9 cellular contexts compared by ENCODE assay signal in genomic region chr11:12288212-12288933, GRCh38.
DNase-seq lines count a peak whose midpoint lies in the region; ATAC-seq and TF ChIP-seq lines count a peak whose summit lies in the region.
"Had no signal": no experiment of that assay in that cellular context is flagged by ENCODE, and none has a peak within 500 bp of the region (broad histone marks: within the 10 kb centered on the region; RNA-seq: fewer than 3 reads in every experiment).

No MANE protein-coding gene starts in this region.

- H3K9ac ChIP-seq in stomach smooth muscle (ENCODE audit: low read length in 2 of 2) = peak overlapping the region; percentile 73 to 74

- no peaks in the 10 kb centered on the region for H3K27me3 Mint-ChIP-seq in activated CD8-positive, alpha-beta T cell treated with anti-CD3 and anti-CD28 coated beads, Interleukin-2, amount 10 ng/mL, durations not matched to agents 7 days and 5 days (ENCODE audit: low read depth)

- H3K36me3 Mint-ChIP-seq in activated CD8-positive, alpha-beta T cell treated with anti-CD3 and anti-CD28 coated beads, Interleukin-2, amount 10 ng/mL, durations not matched to agents 7 days and 5 days (ENCODE audit: low read depth) = no peaks in the 10 kb centered on the region

- H3K9me3 ChIP-seq in stomach smooth muscle (ENCODE audit: control insufficient read depth in 2 of 2, low read length in 2 of 2) = no peaks in the 10 kb centered on the region

- no peaks in the 10 kb centered on the region for H3K9me3 Mint-ChIP-seq in activated CD8-positive, alpha-beta T cell treated with anti-CD3 and anti-CD28 coated beads, Interleukin-2, amount 10 ng/mL, durations not matched to agents 7 days and 5 days (ENCODE audit: insufficient read depth)
- H3K9me3 Mint-ChIP-seq: T-helper 1 cell treated with Interleukin-12 subunit alpha and Interleukin-12 subunit beta and Interleukin-4 antibody, amounts not matched to agents 30 μg/mL and 1 μg/mL, for 36 hours had no signal

- no peak for TF ChIP-seq POLR2A in erythroblast (IDR thresholded peaks at IDR 0.05; ENCODE audit: low read length)

- H3K27ac ChIP-seq in stomach smooth muscle (ENCODE audit: low read length) = peak overlapping the region; percentile 95

- ATAC-seq in activated CD8-positive, alpha-beta T cell treated with anti-CD3 and anti-CD28 coated beads, Interleukin-2, amount 10 ng/mL, durations not matched to agents 7 days and 5 days = peak; percentile 42

- CTCF ChIA-PET in HEK293T (lab: Yijun Ruan, JAX) = interaction anchor here (0.6 to 2.0 kb wide), 14 partner anchors 8 to 1102 kb away, joined by 3 to 11 read pairs (median 3); no protein-coding TSS in a partner anchor
- CTCF ChIA-PET in activated CD8-positive, alpha-beta T cell treated with anti-CD3 and anti-CD28 coated beads, Interleukin-2, amount 10 ng/mL, durations not matched to agents 7 days and 5 days (lab: Charles Lee) = interaction anchor here (0.7 to 17.3 kb wide), 25 partner anchors 9 to 775 kb away, joined by 3 to 401 read pairs (median 4); no protein-coding TSS in a partner anchor

- H3K4me1 Mint-ChIP-seq in activated CD8-positive, alpha-beta T cell treated with anti-CD3 and anti-CD28 coated beads, Interleukin-2, amount 10 ng/mL, durations not matched to agents 7 days and 5 days (ENCODE audit: low read depth) = peaks cover 18% of the 10 kb centered on the region

- DNase-seq in CD1c-positive myeloid dendritic cell (ENCODE audit: extremely low spot score) (peak; percentile 70), HEK293T (ENCODE audit: extremely low spot score) (peak; percentile 86), NCI-H526 (lab: John Stamatoyannopoulos, UW) (peak; percentile 91 to 98), erythroblast (lab: John Stamatoyannopoulos, UW) (peak; percentile 44 to 73), mucosa of gallbladder (ENCODE audit: low spot score) (peak; percentile 71), cerebellar nuclear complex (lab: John Stamatoyannopoulos, UW) (no peak)
- DNase-seq in activated CD8-positive, alpha-beta T cell treated with anti-CD3 and anti-CD28 coated beads, Interleukin-2, amount 10 ng/mL, durations not matched to agents 7 days and 5 days = peak; percentile 66

- no peak overlapping the region for H3K4me3 ChIP-seq in stomach smooth muscle (ENCODE audit: low read length in 2 of 2)

- H3K4me3 Mint-ChIP-seq in activated CD8-positive, alpha-beta T cell treated with anti-CD3 and anti-CD28 coated beads, Interleukin-2, amount 10 ng/mL, durations not matched to agents 7 days and 5 days = no peak overlapping the region
- H3K4me3 Mint-ChIP-seq: T-helper 1 cell treated with Interleukin-12 subunit alpha and Interleukin-12 subunit beta and Interleukin-4 antibody, amounts not matched to agents 30 μg/mL and 1 μg/mL, for 36 hours had no signal

- H3K4me1 ChIP-seq in stomach smooth muscle (ENCODE audit: control insufficient read depth, insufficient read depth, low read length) = peaks cover 40% of the 10 kb centered on the region

- no peaks in the 10 kb centered on the region for H3K27me3 ChIP-seq in stomach smooth muscle (ENCODE audit: control insufficient read depth in 1 of 2, insufficient read depth in 2 of 2, low read length in 2 of 2)

- H3K36me3 ChIP-seq in stomach smooth muscle (ENCODE audit: control insufficient read depth in 2 of 2, insufficient read depth in 2 of 2, low read length in 2 of 2) = no peaks in the 10 kb centered on the region

- H3K27ac Mint-ChIP-seq in activated CD8-positive, alpha-beta T cell treated with anti-CD3 and anti-CD28 coated beads, Interleukin-2, amount 10 ng/mL, durations not matched to agents 7 days and 5 days = no peak overlapping the region
- H3K27ac Mint-ChIP-seq: T-helper 1 cell treated with Interleukin-12 subunit alpha and Interleukin-12 subunit beta and Interleukin-4 antibody, amounts not matched to agents 30 μg/mL and 1 μg/mL, for 36 hours had no signal

- POLR2A ChIA-PET in HEK293T (lab: Yijun Ruan, JAX) = no interaction called here
- POLR2A ChIA-PET in activated CD8-positive, alpha-beta T cell treated with anti-CD3 and anti-CD28 coated beads, Interleukin-2, amount 10 ng/mL, durations not matched to agents 7 days and 5 days (lab: Charles Lee) = interaction anchor here (0.7 kb wide), 1 partner anchor 241 kb away, joined by 3 read pairs; no protein-coding TSS in a partner anchor

TF ChIP-seq in HEK293T, 16 proteins besides CTCF, POLR2A, EP300 and RAD21:
- TF ChIP-seq TARDBP (IDR thresholded peaks at IDR 0.05) = no peak
- no peak for TF ChIP-seq ARNT (IDR thresholded peaks at IDR 0.05)
- TF ChIP-seq NFRKB (IDR thresholded peaks at IDR 0.05) = no peak
- no peak for TF ChIP-seq ZNF384 (IDR thresholded peaks at IDR 0.05)
- no peak for TF ChIP-seq FOXM1 (IDR thresholded peaks at IDR 0.05; ENCODE audit: borderline replicate concordance)
- TF ChIP-seq LEF1 (IDR thresholded peaks at IDR 0.05; ENCODE audit: borderline replicate concordance) = no peak
- no peak for TF ChIP-seq PKNOX1 (IDR thresholded peaks at IDR 0.05)
- no peak for TF ChIP-seq FOXA1 (IDR thresholded peaks at IDR 0.05)
- TF ChIP-seq FOXK2 (IDR thresholded peaks at IDR 0.05) = no peak
- TF ChIP-seq HDGF (IDR thresholded peaks at IDR 0.05; ENCODE audit: borderline replicate concordance) = no peak
- TF ChIP-seq L3MBTL2 (conservative IDR thresholded peaks at IDR 0.05) = no peak
- no peak for TF ChIP-seq BHLHE40 (IDR thresholded peaks at IDR 0.05; ENCODE audit: borderline replicate concordance)
- no peak for TF ChIP-seq CTBP1 (IDR thresholded peaks at IDR 0.05; ENCODE audit: borderline replicate concordance)
- TF ChIP-seq SUZ12 (IDR thresholded peaks at IDR 0.05) = no peak
- no peak for TF ChIP-seq ELF4 (IDR thresholded peaks at IDR 0.05)
- TF ChIP-seq SP1 (IDR thresholded peaks at IDR 0.05) = no peak

Comparison
In these comparisons a context has a peak if more than half of its experiments do, and no peak if none do; other contexts are left out.
1. DNase-seq: peak in CD1c-positive myeloid dendritic cell (single experiment), HEK293T (single experiment), NCI-H526 (2 of 2), activated CD8-positive, alpha-beta T cell treated with anti-CD3 and anti-CD28 coated beads, Interleukin-2, amount 10 ng/mL, durations not matched to agents 7 days and 5 days (single experiment), erythroblast (2 of 2) and mucosa of gallbladder (single experiment); none in cerebellar nuclear complex (0 of 2).